ENCODE assay signal across 20 cellular contexts in the genomic region with DNA sequence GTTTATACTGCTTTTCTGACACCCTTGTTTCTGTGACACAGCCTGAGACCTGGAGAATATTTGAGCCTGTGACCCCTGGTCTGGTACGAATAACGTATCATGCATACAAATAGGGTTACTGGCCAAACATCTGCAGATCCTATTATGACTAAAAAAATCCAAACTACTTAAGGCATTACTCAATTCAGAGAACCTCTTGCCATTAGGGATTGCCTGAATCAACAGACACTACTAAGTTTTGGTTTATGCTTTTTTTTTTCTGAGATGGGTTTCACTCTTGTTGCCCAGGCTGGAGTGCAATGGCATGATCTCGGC. TPM values are rescaled to one million over a fixed set of nuclear protein-coding genes. Genes with fewer than 3 reads are reported as not detected.
A peak's percentile ranks its signal among the peaks of the same experiment; 100 is the strongest.
DNase-seq lines count a peak whose midpoint lies in the region; ATAC-seq and TF ChIP-seq lines count a peak whose summit lies in the region.
"Had no signal": no experiment of that assay in that cellular context is flagged by ENCODE, and none has a peak within 500 bp of the region (broad histone marks: within the 10 kb centered on the region; RNA-seq: fewer than 3 reads in every experiment).

No MANE protein-coding gene starts in this region.

- peaks cover 14% of the 10 kb centered on the region for H3K4me1 Mint-ChIP-seq in stimulated activated naive CD8-positive, alpha-beta T cell treated with anti-CD3 and anti-CD28 coated beads, Interleukin-15, Interleukin-2, amounts not matched to agents 100 ng/mL and 50 ng/mL, for 24 hours (ENCODE audit: low read depth)
- no peaks in the 10 kb centered on the region for H3K4me1 Mint-ChIP-seq in stimulated activated naive CD8-positive, alpha-beta T cell treated with anti-CD3 and anti-CD28 coated beads, Interleukin-15, amount 100 ng/mL, for 72 hours
- H3K4me1 Mint-ChIP-seq in neural crest cell: peaks cover 33% of the 10 kb centered on the region
- H3K4me1 Mint-ChIP-seq: activated naive CD8-positive, alpha-beta T cell treated with anti-CD3 and anti-CD28 coated beads, Interleukin-2, amount 10 ng/mL, durations not matched to agents 7 days and 5 days had no signal

- H3K4me3 Mint-ChIP-seq in stimulated activated naive CD8-positive, alpha-beta T cell treated with anti-CD3 and anti-CD28 coated beads, Interleukin-15, Interleukin-2, amounts not matched to agents 100 ng/mL and 50 ng/mL, for 24 hours: peak overlapping the region; percentile 18
- H3K4me3 Mint-ChIP-seq in stimulated activated naive CD8-positive, alpha-beta T cell treated with anti-CD3 and anti-CD28 coated beads, Interleukin-15, amount 100 ng/mL, for 72 hours: no peak overlapping the region
- no peak overlapping the region for H3K4me3 Mint-ChIP-seq in neural crest cell
- H3K4me3 Mint-ChIP-seq: activated naive CD8-positive, alpha-beta T cell treated with anti-CD3 and anti-CD28 coated beads, Interleukin-2, amount 10 ng/mL, durations not matched to agents 7 days and 5 days; dendritic cell treated with granulocyte-macrophage colony-stimulating factor and Interleukin-4, amounts not matched to agents 40 ng/mL and 50 ng/mL, for 4 days; naive thymus-derived CD8-positive, alpha-beta T cell had no signal

- intact Hi-C loops in aorta (cut with DNase I): no loop called here

- no peak for DNase-seq in stimulated activated naive CD8-positive, alpha-beta T cell treated with anti-CD3 and anti-CD28 coated beads, Interleukin-15, amount 100 ng/mL, for 72 hours
- peak; percentile 58 for DNase-seq in choroid plexus epithelial cell (ENCODE audit: low read depth)
- no peak for DNase-seq in neural crest cell (ENCODE audit: low read depth, low spot score)
- no peak for DNase-seq in aorta
- DNase-seq in stimulated activated CD4-positive, alpha-beta T cell treated with anti-CD3 and anti-CD28 coated beads, Interleukin-1b, Interleukin-23, amount 100 ng/mL, for 48 hours: no peak
- no peak for DNase-seq in iPS-NIHi7 (ENCODE audit: extremely low spot score)
- DNase-seq: activated naive CD8-positive, alpha-beta T cell treated with anti-CD3 and anti-CD28 coated beads, Interleukin-2, amount 10 ng/mL, durations not matched to agents 7 days and 5 days; Caco-2; esophagus squamous epithelium; kidney; naive thymus-derived CD8-positive, alpha-beta T cell; NCI-H187 treated with DMSO at 0.1 percent for 48 hours; upper lobe of right lung; WERI-Rb-1 had no signal

- WGBS in aorta, 2 donors: 73 to 81% methylated on average over 3 of the region's 3 CpGs

- peak overlapping the region; percentile 14 for H3K27ac Mint-ChIP-seq in stimulated activated naive CD8-positive, alpha-beta T cell treated with anti-CD3 and anti-CD28 coated beads, Interleukin-15, Interleukin-2, amounts not matched to agents 100 ng/mL and 50 ng/mL, for 24 hours
- H3K27ac Mint-ChIP-seq in stimulated activated naive CD8-positive, alpha-beta T cell treated with anti-CD3 and anti-CD28 coated beads, Interleukin-15, amount 100 ng/mL, for 72 hours: no peak overlapping the region
- H3K27ac Mint-ChIP-seq in neural crest cell (ENCODE audit: unreplicated experiment): peak overlapping the region; percentile 28
- H3K27ac Mint-ChIP-seq: activated naive CD8-positive, alpha-beta T cell treated with anti-CD3 and anti-CD28 coated beads, Interleukin-2, amount 10 ng/mL, durations not matched to agents 7 days and 5 days; dendritic cell treated with granulocyte-macrophage colony-stimulating factor and Interleukin-4, amounts not matched to agents 40 ng/mL and 50 ng/mL, for 4 days had no signal

- no peak overlapping the region for H3K4me3 ChIP-seq in choroid plexus epithelial cell (ENCODE audit: low read depth, low read length)
- H3K4me3 ChIP-seq in aorta (ENCODE audit: low read length in 2 of 2): no peak overlapping the region
- H3K4me3 ChIP-seq: A549, esophagus squamous epithelium, SK-N-MC, skin epidermis, upper lobe of right lung had no signal

- peaks cover 5% of the 10 kb centered on the region for H3K9me3 Mint-ChIP-seq in stimulated activated naive CD8-positive, alpha-beta T cell treated with anti-CD3 and anti-CD28 coated beads, Interleukin-15, Interleukin-2, amounts not matched to agents 100 ng/mL and 50 ng/mL, for 24 hours
- H3K9me3 Mint-ChIP-seq in stimulated activated naive CD8-positive, alpha-beta T cell treated with anti-CD3 and anti-CD28 coated beads, Interleukin-15, amount 100 ng/mL, for 72 hours: peaks cover 2 to 4% of the 10 kb centered on the region in 2 donors
- H3K9me3 Mint-ChIP-seq in neural crest cell: peaks cover 7% of the 10 kb centered on the region
- H3K9me3 Mint-ChIP-seq: activated naive CD8-positive, alpha-beta T cell treated with anti-CD3 and anti-CD28 coated beads, Interleukin-2, amount 10 ng/mL, durations not matched to agents 7 days and 5 days; dendritic cell treated with granulocyte-macrophage colony-stimulating factor and Interleukin-4, amounts not matched to agents 40 ng/mL and 50 ng/mL, for 4 days had no signal

- ATAC-seq in stimulated activated naive CD8-positive, alpha-beta T cell treated with anti-CD3 and anti-CD28 coated beads, Interleukin-15, amount 100 ng/mL, for 72 hours: no peak
- ATAC-seq in aorta (ENCODE audit: low FRiP score) (peak; percentile 47), HG03139 (IDR thresholded peaks at IDR 0.05; ENCODE audit: unreplicated experiment) (no peak)
- ATAC-seq: naive thymus-derived CD8-positive, alpha-beta T cell; upper lobe of right lung had no signal

- H3K27ac ChIP-seq in aorta (ENCODE audit: low read depth in 1 of 2, low read length in 2 of 2): no peak overlapping the region
- H3K27ac ChIP-seq: A549, SK-N-MC, upper lobe of right lung, WERI-Rb-1 had no signal

- TF ChIP-seq CTCF in choroid plexus epithelial cell (conservative IDR thresholded peaks at IDR 0.05; ENCODE audit: low read depth, low read length) (no peak), neural crest cell (conservative IDR thresholded peaks at IDR 0.05) (no peak)

- no peaks in the 10 kb centered on the region for H3K27me3 ChIP-seq in aorta (ENCODE audit: control insufficient read depth in 1 of 2, insufficient read depth in 2 of 2, low read length in 1 of 2)
- H3K27me3 ChIP-seq: esophagus squamous epithelium, upper lobe of right lung had no signal

- H3K36me3 ChIP-seq in aorta (ENCODE audit: control insufficient read depth in 1 of 2, insufficient read depth in 2 of 2, low read length in 1 of 2): no peaks in the 10 kb centered on the region
- H3K36me3 ChIP-seq: esophagus squamous epithelium, upper lobe of right lung, WERI-Rb-1 had no signal

- H3K36me3 Mint-ChIP-seq in stimulated activated naive CD8-positive, alpha-beta T cell treated with anti-CD3 and anti-CD28 coated beads, Interleukin-15, Interleukin-2, amounts not matched to agents 100 ng/mL and 50 ng/mL, for 24 hours (ENCODE audit: low read depth): no peaks in the 10 kb centered on the region
- peaks cover 5% of the 10 kb centered on the region for H3K36me3 Mint-ChIP-seq in neural crest cell (ENCODE audit: low read depth)
- H3K36me3 Mint-ChIP-seq: activated naive CD8-positive, alpha-beta T cell treated with anti-CD3 and anti-CD28 coated beads, Interleukin-2, amount 10 ng/mL, durations not matched to agents 7 days and 5 days; naive thymus-derived CD8-positive, alpha-beta T cell had no signal

- H3K27me3 Mint-ChIP-seq in stimulated activated naive CD8-positive, alpha-beta T cell treated with anti-CD3 and anti-CD28 coated beads, Interleukin-15, Interleukin-2, amounts not matched to agents 100 ng/mL and 50 ng/mL, for 24 hours: no peaks in the 10 kb centered on the region
- H3K27me3 Mint-ChIP-seq in stimulated activated naive CD8-positive, alpha-beta T cell treated with anti-CD3 and anti-CD28 coated beads, Interleukin-15, amount 100 ng/mL, for 72 hours: peaks cover 28% of the 10 kb centered on the region
- H3K27me3 Mint-ChIP-seq in neural crest cell (ENCODE audit: low read depth): peaks cover 3% of the 10 kb centered on the region
- H3K27me3 Mint-ChIP-seq: dendritic cell treated with granulocyte-macrophage colony-stimulating factor and Interleukin-4, amounts not matched to agents 40 ng/mL and 50 ng/mL, for 4 days had no signal

- no peaks in the 10 kb centered on the region for H3K9me3 ChIP-seq in aorta (ENCODE audit: control insufficient read depth, low read length)
- H3K9me3 ChIP-seq: Caco-2, esophagus squamous epithelium, upper lobe of right lung had no signal

- peaks cover 5 to 6% of the 10 kb centered on the region in 2 donors for H3K4me1 ChIP-seq in aorta (ENCODE audit: control insufficient read depth in 1 of 2, insufficient read depth in 2 of 2, low read length in 2 of 2)

RNA-seq across cellular contexts. Expression of a gene that starts 35.4 kb away (rescaled TPM):
- 18.7 and 20.4 TPM in 2 replicates for total RNA-seq in neural crest cell
- 10 to 100 TPM; 27.9 to 47.9 TPM for total RNA-seq in aorta
- polyA plus RNA-seq in aorta: 1 to 10 TPM; 3.1 to 6.9 TPM

RNA-seq across cellular contexts. Expression of a gene that starts 35.9 kb away (rescaled TPM):
- total RNA-seq in neural crest cell (0.27 and 0.56 TPM in 2 replicates), aorta (1 to 10 TPM in 1 of 2 donors, under 1 TPM in 1; 0.65 to 1.8 TPM)
- polyA plus RNA-seq in aorta: under 1 TPM; 0.25 to 0.31 TPM
- total RNA-seq: activated naive CD8-positive, alpha-beta T cell treated with anti-CD3 and anti-CD28 coated beads, Interleukin-2, amount 10 ng/mL, durations not matched to agents 7 days and 5 days had no signal
- polyA plus RNA-seq: naive thymus-derived CD8-positive, alpha-beta T cell had no signal

Comparison
In these comparisons a context has a peak if more than half of its experiments do, and no peak if none do; other contexts are left out.
1. H3K27ac Mint-ChIP-seq: peak in stimulated activated naive CD8-positive, alpha-beta T cell treated with anti-CD3 and anti-CD28 coated beads, Interleukin-15, Interleukin-2, amounts not matched to agents 100 ng/mL and 50 ng/mL, for 24 hours (single experiment) and neural crest cell (single experiment); none in stimulated activated naive CD8-positive, alpha-beta T cell treated with anti-CD3 and anti-CD28 coated beads, Interleukin-15, amount 100 ng/mL, for 72 hours (0 of 2).